Comparison of ENCODE assay signal across 1 cellular context in genomic region chr13:100442095-100442832, GRCh38.
TF ChIP-seq lines count a peak whose summit lies in the region.

No MANE protein-coding gene starts in this region.

TF ChIP-seq in GM23338, 12 proteins besides CTCF, POLR2A, EP300 and RAD21 (continued from another document):
- TF ChIP-seq, protein P1, sequence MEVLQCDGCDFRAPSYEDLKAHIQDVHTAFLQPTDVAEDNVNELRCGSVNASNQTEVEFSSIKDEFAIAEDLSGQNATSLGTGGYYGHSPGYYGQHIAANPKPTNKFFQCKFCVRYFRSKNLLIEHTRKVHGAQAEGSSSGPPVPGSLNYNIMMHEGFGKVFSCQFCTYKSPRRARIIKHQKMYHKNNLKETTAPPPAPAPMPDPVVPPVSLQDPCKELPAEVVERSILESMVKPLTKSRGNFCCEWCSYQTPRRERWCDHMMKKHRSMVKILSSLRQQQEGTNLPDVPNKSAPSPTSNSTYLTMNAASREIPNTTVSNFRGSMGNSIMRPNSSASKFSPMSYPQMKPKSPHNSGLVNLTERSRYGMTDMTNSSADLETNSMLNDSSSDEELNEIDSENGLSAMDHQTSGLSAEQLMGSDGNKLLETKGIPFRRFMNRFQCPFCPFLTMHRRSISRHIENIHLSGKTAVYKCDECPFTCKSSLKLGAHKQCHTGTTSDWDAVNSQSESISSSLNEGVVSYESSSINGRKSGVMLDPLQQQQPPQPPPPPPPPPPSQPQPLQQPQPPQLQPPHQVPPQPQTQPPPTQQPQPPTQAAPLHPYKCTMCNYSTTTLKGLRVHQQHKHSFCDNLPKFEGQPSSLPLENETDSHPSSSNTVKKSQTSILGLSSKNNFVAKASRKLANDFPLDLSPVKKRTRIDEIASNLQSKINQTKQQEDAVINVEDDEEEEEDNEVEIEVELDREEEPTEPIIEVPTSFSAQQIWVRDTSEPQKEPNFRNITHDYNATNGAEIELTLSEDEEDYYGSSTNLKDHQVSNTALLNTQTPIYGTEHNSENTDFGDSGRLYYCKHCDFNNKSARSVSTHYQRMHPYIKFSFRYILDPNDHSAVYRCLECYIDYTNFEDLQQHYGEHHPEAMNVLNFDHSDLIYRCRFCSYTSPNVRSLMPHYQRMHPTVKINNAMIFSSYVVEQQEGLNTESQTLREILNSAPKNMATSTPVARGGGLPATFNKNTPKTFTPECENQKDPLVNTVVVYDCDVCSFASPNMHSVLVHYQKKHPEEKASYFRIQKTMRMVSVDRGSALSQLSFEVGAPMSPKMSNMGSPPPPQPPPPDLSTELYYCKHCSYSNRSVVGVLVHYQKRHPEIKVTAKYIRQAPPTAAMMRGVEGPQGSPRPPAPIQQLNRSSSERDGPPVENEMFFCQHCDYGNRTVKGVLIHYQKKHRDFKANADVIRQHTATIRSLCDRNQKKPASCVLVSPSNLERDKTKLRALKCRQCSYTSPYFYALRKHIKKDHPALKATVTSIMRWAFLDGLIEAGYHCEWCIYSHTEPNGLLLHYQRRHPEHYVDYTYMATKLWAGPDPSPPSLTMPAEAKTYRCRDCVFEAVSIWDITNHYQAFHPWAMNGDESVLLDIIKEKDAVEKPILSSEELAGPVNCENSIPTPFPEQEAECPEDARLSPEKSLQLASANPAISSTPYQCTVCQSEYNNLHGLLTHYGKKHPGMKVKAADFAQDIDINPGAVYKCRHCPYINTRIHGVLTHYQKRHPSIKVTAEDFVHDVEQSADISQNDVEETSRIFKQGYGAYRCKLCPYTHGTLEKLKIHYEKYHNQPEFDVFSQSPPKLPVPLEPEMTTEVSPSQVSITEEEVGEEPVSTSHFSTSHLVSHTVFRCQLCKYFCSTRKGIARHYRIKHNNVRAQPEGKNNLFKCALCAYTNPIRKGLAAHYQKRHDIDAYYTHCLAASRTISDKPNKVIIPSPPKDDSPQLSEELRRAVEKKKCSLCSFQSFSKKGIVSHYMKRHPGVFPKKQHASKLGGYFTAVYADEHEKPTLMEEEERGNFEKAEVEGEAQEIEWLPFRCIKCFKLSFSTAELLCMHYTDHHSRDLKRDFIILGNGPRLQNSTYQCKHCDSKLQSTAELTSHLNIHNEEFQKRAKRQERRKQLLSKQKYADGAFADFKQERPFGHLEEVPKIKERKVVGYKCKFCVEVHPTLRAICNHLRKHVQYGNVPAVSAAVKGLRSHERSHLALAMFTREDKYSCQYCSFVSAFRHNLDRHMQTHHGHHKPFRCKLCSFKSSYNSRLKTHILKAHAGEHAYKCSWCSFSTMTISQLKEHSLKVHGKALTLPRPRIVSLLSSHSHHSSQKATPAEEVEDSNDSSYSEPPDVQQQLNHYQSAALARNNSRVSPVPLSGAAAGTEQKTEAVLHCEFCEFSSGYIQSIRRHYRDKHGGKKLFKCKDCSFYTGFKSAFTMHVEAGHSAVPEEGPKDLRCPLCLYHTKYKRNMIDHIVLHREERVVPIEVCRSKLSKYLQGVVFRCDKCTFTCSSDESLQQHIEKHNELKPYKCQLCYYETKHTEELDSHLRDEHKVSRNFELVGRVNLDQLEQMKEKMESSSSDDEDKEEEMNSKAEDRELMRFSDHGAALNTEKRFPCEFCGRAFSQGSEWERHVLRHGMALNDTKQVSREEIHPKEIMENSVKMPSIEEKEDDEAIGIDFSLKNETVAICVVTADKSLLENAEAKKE (CRISPR knock-in tag; IDR thresholded peaks at IDR 0.05): no peak
- TF ChIP-seq EZH2 (IDR thresholded peaks at IDR 0.05; ENCODE audit: low read depth, unreplicated experiment): no peak
- TF ChIP-seq, protein P2, sequence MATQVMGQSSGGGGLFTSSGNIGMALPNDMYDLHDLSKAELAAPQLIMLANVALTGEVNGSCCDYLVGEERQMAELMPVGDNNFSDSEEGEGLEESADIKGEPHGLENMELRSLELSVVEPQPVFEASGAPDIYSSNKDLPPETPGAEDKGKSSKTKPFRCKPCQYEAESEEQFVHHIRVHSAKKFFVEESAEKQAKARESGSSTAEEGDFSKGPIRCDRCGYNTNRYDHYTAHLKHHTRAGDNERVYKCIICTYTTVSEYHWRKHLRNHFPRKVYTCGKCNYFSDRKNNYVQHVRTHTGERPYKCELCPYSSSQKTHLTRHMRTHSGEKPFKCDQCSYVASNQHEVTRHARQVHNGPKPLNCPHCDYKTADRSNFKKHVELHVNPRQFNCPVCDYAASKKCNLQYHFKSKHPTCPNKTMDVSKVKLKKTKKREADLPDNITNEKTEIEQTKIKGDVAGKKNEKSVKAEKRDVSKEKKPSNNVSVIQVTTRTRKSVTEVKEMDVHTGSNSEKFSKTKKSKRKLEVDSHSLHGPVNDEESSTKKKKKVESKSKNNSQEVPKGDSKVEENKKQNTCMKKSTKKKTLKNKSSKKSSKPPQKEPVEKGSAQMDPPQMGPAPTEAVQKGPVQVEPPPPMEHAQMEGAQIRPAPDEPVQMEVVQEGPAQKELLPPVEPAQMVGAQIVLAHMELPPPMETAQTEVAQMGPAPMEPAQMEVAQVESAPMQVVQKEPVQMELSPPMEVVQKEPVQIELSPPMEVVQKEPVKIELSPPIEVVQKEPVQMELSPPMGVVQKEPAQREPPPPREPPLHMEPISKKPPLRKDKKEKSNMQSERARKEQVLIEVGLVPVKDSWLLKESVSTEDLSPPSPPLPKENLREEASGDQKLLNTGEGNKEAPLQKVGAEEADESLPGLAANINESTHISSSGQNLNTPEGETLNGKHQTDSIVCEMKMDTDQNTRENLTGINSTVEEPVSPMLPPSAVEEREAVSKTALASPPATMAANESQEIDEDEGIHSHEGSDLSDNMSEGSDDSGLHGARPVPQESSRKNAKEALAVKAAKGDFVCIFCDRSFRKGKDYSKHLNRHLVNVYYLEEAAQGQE (IDR thresholded peaks at IDR 0.05; ENCODE audit: unreplicated experiment): no peak
